Comparison of ENCODE assay signal across 24 cellular contexts in genomic region chr7:45898241-45898640, GRCh38. TPM values are rescaled to one million over a fixed set of nuclear protein-coding genes. Genes with fewer than 3 reads are reported as not detected.
"Had no signal": no experiment of that assay in that cellular context is flagged by ENCODE, and none has a peak within 500 bp of the region (broad histone marks: within the 10 kb centered on the region; RNA-seq: fewer than 3 reads in every experiment).

No MANE protein-coding gene starts in this region.

- H3K4me1 Mint-ChIP-seq: activated CD4-positive, alpha-beta T cell treated with anti-CD3 and anti-CD28 coated beads, Interleukin-2, amount 10 ng/mL, durations not matched to agents 7 days and 5 days; activated T-helper 17 cell treated with anti-CD3 and anti-CD28 coated beads, Interleukin-2, amount 50 U/mL, for 72 hours; WTC11 had no signal

- DNase-seq: activated CD4-positive, alpha-beta memory T cell treated with anti-CD3 and anti-CD28 coated beads for 36 hours; activated CD4-positive, alpha-beta T cell treated with anti-CD3 and anti-CD28 coated beads, Interleukin-2, amount 10 ng/mL, durations not matched to agents 7 days and 5 days; activated CD8-positive, alpha-beta memory T cell treated with anti-CD3 and anti-CD28 coated beads for 24 hours; activated gamma-delta T cell; activated naive CD4-positive, alpha-beta T cell treated with anti-CD3 and anti-CD28 coated beads for 36 hours; activated T-cell treated with anti-CD3 and anti-CD28 coated beads for 4 hours; activated T-cell treated with anti-CD3 and anti-CD28 coated beads, Interleukin-2, amount 50 U/mL, for 48 hours; anterior cingulate cortex; cerebellar nuclear complex; MM.1S; NCI-H1105; NCI-H1436; NCI-H1694 treated with DMSO at 0.1 percent for 48 hours; NCI-H2029 treated with DMSO at 0.1 percent for 48 hours; NCI-H446; NCI-H524; PC-3; SHP77 treated with DMSO at 0.1 percent for 48 hours had no signal

- H3K36me3 Mint-ChIP-seq: activated naive CD8-positive, alpha-beta T cell; WTC11 had no signal

- H3K4me3 Mint-ChIP-seq: activated CD4-positive, alpha-beta memory T cell treated with anti-CD3 and anti-CD28 coated beads for 36 hours; activated CD4-positive, alpha-beta T cell treated with anti-CD3 and anti-CD28 coated beads, Interleukin-2, amount 10 ng/mL, durations not matched to agents 7 days and 5 days; activated naive CD4-positive, alpha-beta T cell treated with anti-CD3 and anti-CD28 coated beads for 36 hours; activated naive CD8-positive, alpha-beta T cell; activated T-helper 17 cell treated with anti-CD3 and anti-CD28 coated beads, Interleukin-2, amount 50 U/mL, for 72 hours; T-helper 1 cell treated with Interleukin-12 subunit alpha and Interleukin-12 subunit beta and Interleukin-4 antibody, amounts not matched to agents 30 μg/mL and 1 μg/mL, for 36 hours; WTC11 had no signal

- ATAC-seq: activated T-helper 17 cell treated with anti-CD3 and anti-CD28 coated beads, Interleukin-2, amount 50 U/mL, for 72 hours; PC-3; WTC11 had no signal

- H3K27ac Mint-ChIP-seq: activated CD4-positive, alpha-beta memory T cell treated with anti-CD3 and anti-CD28 coated beads for 36 hours; activated CD4-positive, alpha-beta T cell treated with anti-CD3 and anti-CD28 coated beads, Interleukin-2, amount 10 ng/mL, durations not matched to agents 7 days and 5 days; activated naive CD4-positive, alpha-beta T cell treated with anti-CD3 and anti-CD28 coated beads for 36 hours; activated naive CD8-positive, alpha-beta T cell; activated T-helper 17 cell treated with anti-CD3 and anti-CD28 coated beads, Interleukin-2, amount 50 U/mL, for 72 hours; T-helper 1 cell treated with Interleukin-12 subunit alpha and Interleukin-12 subunit beta and Interleukin-4 antibody, amounts not matched to agents 30 μg/mL and 1 μg/mL, for 36 hours; WTC11 had no signal

- H3K9me3 Mint-ChIP-seq: activated CD4-positive, alpha-beta memory T cell treated with anti-CD3 and anti-CD28 coated beads for 36 hours; activated CD4-positive, alpha-beta T cell treated with anti-CD3 and anti-CD28 coated beads, Interleukin-2, amount 10 ng/mL, durations not matched to agents 7 days and 5 days; activated naive CD4-positive, alpha-beta T cell treated with anti-CD3 and anti-CD28 coated beads for 36 hours; activated T-helper 17 cell treated with anti-CD3 and anti-CD28 coated beads, Interleukin-2, amount 50 U/mL, for 72 hours; T-helper 1 cell treated with Interleukin-12 subunit alpha and Interleukin-12 subunit beta and Interleukin-4 antibody, amounts not matched to agents 30 μg/mL and 1 μg/mL, for 36 hours; WTC11 had no signal

RNA-seq across cellular contexts. Expression of gene IGFBP1, which starts 10.0 kb away (rescaled TPM):
- total RNA-seq: activated CD4-positive, alpha-beta memory T cell treated with anti-CD3 and anti-CD28 coated beads for 36 hours; activated CD4-positive, alpha-beta T cell treated with anti-CD3 and anti-CD28 coated beads, Interleukin-2, amount 10 ng/mL, durations not matched to agents 7 days and 5 days; activated naive CD4-positive, alpha-beta T cell treated with anti-CD3 and anti-CD28 coated beads for 36 hours; activated T-helper 17 cell treated with anti-CD3 and anti-CD28 coated beads, Interleukin-2, amount 50 U/mL, for 72 hours; cardiac septum; SK-MEL-5 had no signal

RNA-seq across cellular contexts. Expression of gene CCDC201, which starts 25.4 kb away (rescaled TPM):
- total RNA-seq: activated CD4-positive, alpha-beta memory T cell treated with anti-CD3 and anti-CD28 coated beads for 36 hours; activated CD4-positive, alpha-beta T cell treated with anti-CD3 and anti-CD28 coated beads, Interleukin-2, amount 10 ng/mL, durations not matched to agents 7 days and 5 days; activated naive CD4-positive, alpha-beta T cell treated with anti-CD3 and anti-CD28 coated beads for 36 hours; activated T-helper 17 cell treated with anti-CD3 and anti-CD28 coated beads, Interleukin-2, amount 50 U/mL, for 72 hours; cardiac septum; SK-MEL-5; WTC11 had no signal
